ENCODE assay signal across 1 cellular context in genomic region chr11:12853652-12854296, GRCh38.
TF ChIP-seq lines count a peak whose summit lies in the region.

No MANE protein-coding gene starts in this region.

TF ChIP-seq in K562, 482 proteins besides CTCF, POLR2A, EP300 and RAD21 (continued from another document):
- TF ChIP-seq AFF4 (CRISPR knock-in tag; IDR thresholded peaks at IDR 0.05) (no peak), TCF7 (IDR thresholded peaks at IDR 0.05; ENCODE audit: borderline replicate concordance) (no peak), ZNF436 (CRISPR knock-in tag; IDR thresholded peaks at IDR 0.05) (no peak), DNMT1 (IDR thresholded peaks at IDR 0.05) (no peak), RNF219 (CRISPR knock-in tag; IDR thresholded peaks at IDR 0.05) (no peak), SREBF1 (IDR thresholded peaks at IDR 0.05; ENCODE audit: borderline replicate concordance, low read depth, low read length) (no peak), ZNF197 (CRISPR knock-in tag; IDR thresholded peaks at IDR 0.05; ENCODE audit: low read depth) (no peak), SRSF3 (IDR thresholded peaks at IDR 0.05; ENCODE audit: insufficient read depth, low read length) (no peak), USF1 (CRISPR knock-in tag; IDR thresholded peaks at IDR 0.05) (peak; percentile 59; the same call in 1 of the 2 replicates), KLF16 (IDR thresholded peaks at IDR 0.05) (peak; percentile 54; the same call in 1 of the 2 replicates), MAFF (IDR thresholded peaks at IDR 0.05; ENCODE audit: low read length) (no peak; the same call in 1 of the 2 replicates), MCM5 (IDR thresholded peaks at IDR 0.05; ENCODE audit: low read depth) (no peak), TCF3 (CRISPR knock-in tag; IDR thresholded peaks at IDR 0.05) (peak; percentile 84), ZZZ3 (IDR thresholded peaks at IDR 0.05) (no peak)
TF ChIP-seq in K562: peak in this region for 84.
